In the genomic region with DNA sequence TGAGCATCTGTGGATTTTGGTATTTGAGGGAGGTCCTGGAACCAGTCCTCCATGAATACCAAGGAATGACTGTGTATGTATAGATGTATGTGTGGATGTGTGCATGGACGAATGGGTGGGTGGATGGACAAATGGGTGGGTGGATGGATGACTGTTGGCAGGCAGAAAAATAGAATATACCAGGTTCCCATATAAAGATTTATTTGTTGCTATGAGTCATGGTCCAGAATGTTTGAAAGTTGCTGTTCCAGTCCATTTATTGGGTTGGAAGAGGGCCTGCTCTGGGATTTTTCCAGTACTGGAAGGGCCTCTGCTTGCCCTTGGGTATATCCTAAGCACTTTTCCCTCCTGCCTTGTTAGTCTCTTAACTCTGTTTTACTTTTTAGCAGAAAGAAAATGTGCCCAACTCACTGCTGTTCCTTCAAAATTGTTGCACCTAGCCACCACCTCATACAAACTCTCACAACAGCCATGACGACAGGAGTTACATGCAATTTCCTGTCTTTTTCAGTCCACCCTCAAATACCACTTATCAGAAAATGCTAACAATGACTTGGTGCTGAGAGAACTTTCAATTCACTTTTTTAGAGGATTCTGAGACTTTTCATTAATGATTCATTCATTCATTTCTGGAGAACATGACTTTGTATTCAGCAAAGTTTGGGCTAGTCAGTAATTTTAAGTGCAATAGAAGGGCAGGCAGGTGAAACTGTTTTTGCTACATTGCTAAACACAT, we compare ENCODE assay signal across 13 cellular contexts.
DNase-seq lines count a peak whose midpoint lies in the region; ATAC-seq and TF ChIP-seq lines count a peak whose summit lies in the region.
"Had no signal": no experiment of that assay in that cellular context is flagged by ENCODE, and none has a peak within 500 bp of the region (broad histone marks: within the 10 kb centered on the region; RNA-seq: fewer than 3 reads in every experiment).

No MANE protein-coding gene starts in this region.

- H3K27me3 Mint-ChIP-seq in activated CD4-positive, alpha-beta T cell treated with anti-CD3 and anti-CD28 coated beads for 36 hours = no peaks in the 10 kb centered on the region
- no peaks in the 10 kb centered on the region for H3K27me3 Mint-ChIP-seq in dendritic cell treated with granulocyte-macrophage colony-stimulating factor and Interleukin-4, amounts not matched to agents 40 ng/mL and 50 ng/mL, for 4 days
- peaks cover 4% of the 10 kb centered on the region for H3K27me3 Mint-ChIP-seq in nephron progenitor cell (ENCODE audit: low read depth, poor library complexity)

- CTCF ChIA-PET in activated CD4-positive, alpha-beta T cell treated with anti-CD3 and anti-CD28 coated beads for 36 hours (lab: Charles Lee) = no interaction called here

- ATAC-seq in activated CD4-positive, alpha-beta T cell treated with anti-CD3 and anti-CD28 coated beads for 36 hours = peak; percentile 55
- peak; percentile 55 for ATAC-seq in HG03432 (IDR thresholded peaks at IDR 0.05; ENCODE audit: unreplicated experiment)
- ATAC-seq in GM21825 (IDR thresholded peaks at IDR 0.05; ENCODE audit: unreplicated experiment) = no peak

- POLR2A ChIA-PET in activated CD4-positive, alpha-beta T cell treated with anti-CD3 and anti-CD28 coated beads for 36 hours (lab: Charles Lee) = no interaction called here

- TF ChIP-seq CTCF in nephron progenitor cell (IDR thresholded peaks at IDR 0.05) = no peak

- no peaks in the 10 kb centered on the region for H3K9me3 ChIP-seq in subcutaneous abdominal adipose tissue (ENCODE audit: control insufficient read depth in 5 of 5, low read length in 5 of 5)
- H3K9me3 ChIP-seq: tibial artery had no signal

- no peak overlapping the region for H3K4me3 ChIP-seq in subcutaneous abdominal adipose tissue (ENCODE audit: low read depth in 1 of 5, low read length in 5 of 5)
- H3K4me3 ChIP-seq: tibial artery had no signal

- intact Hi-C loops in activated CD4-positive, alpha-beta T cell treated with anti-CD3 and anti-CD28 coated beads for 36 hours (cut with DNase I, micrococcal nuclease) = no loop called here
- intact Hi-C loops in dendritic cell treated with granulocyte-macrophage colony-stimulating factor and Interleukin-4, amounts not matched to agents 40 ng/mL and 50 ng/mL, for 4 days (cut with micrococcal nuclease) = loop anchor here (2.0 kb wide), 1 partner anchor 44 kb away; no protein-coding TSS in a partner anchor

- peaks cover 7% of the 10 kb centered on the region for H3K9me3 Mint-ChIP-seq in activated CD4-positive, alpha-beta T cell treated with anti-CD3 and anti-CD28 coated beads for 36 hours (ENCODE audit: low read depth)
- peaks cover 3% of the 10 kb centered on the region for H3K9me3 Mint-ChIP-seq in dendritic cell treated with granulocyte-macrophage colony-stimulating factor and Interleukin-4, amounts not matched to agents 40 ng/mL and 50 ng/mL, for 4 days
- peaks cover 20% of the 10 kb centered on the region for H3K9me3 Mint-ChIP-seq in nephron progenitor cell

- peaks cover 0 to under 1% (median 0%) of the 10 kb centered on the region in 5 donors for H3K36me3 ChIP-seq in subcutaneous abdominal adipose tissue (ENCODE audit: control insufficient read depth in 5 of 5, insufficient read depth in 5 of 5, low read length in 5 of 5)
- H3K36me3 ChIP-seq: tibial artery had no signal

- no peak overlapping the region for H3K27ac Mint-ChIP-seq in activated CD4-positive, alpha-beta T cell treated with anti-CD3 and anti-CD28 coated beads for 36 hours
- peak overlapping the region; percentile 85 for H3K27ac Mint-ChIP-seq in dendritic cell treated with granulocyte-macrophage colony-stimulating factor and Interleukin-4, amounts not matched to agents 40 ng/mL and 50 ng/mL, for 4 days
- no peak overlapping the region for H3K27ac Mint-ChIP-seq in nephron progenitor cell
- H3K27ac Mint-ChIP-seq: activated naive CD4-positive, alpha-beta T cell treated with anti-CD3 and anti-CD28 coated beads for 36 hours; endodermal cell had no signal

- H3K9ac ChIP-seq in subcutaneous abdominal adipose tissue (ENCODE audit: low read length in 5 of 5) = peak overlapping the region in 1 of 5 donors; percentile 13

- H3K4me1 ChIP-seq in subcutaneous abdominal adipose tissue (ENCODE audit: control insufficient read depth in 5 of 5, insufficient read depth in 5 of 5, low read length in 5 of 5) = peaks cover 12 to 65% (median 61%) of the 10 kb centered on the region in 5 donors

- no peaks in the 10 kb centered on the region for H3K27me3 ChIP-seq in subcutaneous abdominal adipose tissue (ENCODE audit: control insufficient read depth in 5 of 5, insufficient read depth in 4 of 5, low read length in 5 of 5)
- H3K27me3 ChIP-seq: tibial artery had no signal

- DNase-seq in activated CD4-positive, alpha-beta T cell treated with anti-CD3 and anti-CD28 coated beads for 36 hours = no peak
- DNase-seq in activated CD4-positive, alpha-beta T cell treated with anti-CD3 and anti-CD28 coated beads for 1 hour = no peak
- DNase-seq in islet precursor cell = no peak
- DNase-seq in nephron progenitor cell = no peak
- DNase-seq: activated naive CD4-positive, alpha-beta T cell treated with anti-CD3 and anti-CD28 coated beads for 36 hours; endodermal cell; NCI-H1930; stimulated activated CD4-positive, alpha-beta T cell treated with anti-CD3 and anti-CD28 coated beads, Interleukin-4, amount 100 ng/mL, for 1 hour; tibial artery had no signal

- H3K36me3 Mint-ChIP-seq in activated CD4-positive, alpha-beta T cell treated with anti-CD3 and anti-CD28 coated beads for 36 hours (ENCODE audit: low read depth) = peaks cover under 1% of the 10 kb centered on the region
- no peaks in the 10 kb centered on the region for H3K36me3 Mint-ChIP-seq in dendritic cell treated with granulocyte-macrophage colony-stimulating factor and Interleukin-4, amounts not matched to agents 40 ng/mL and 50 ng/mL, for 4 days (ENCODE audit: low read depth)
- H3K36me3 Mint-ChIP-seq in nephron progenitor cell (ENCODE audit: low read depth) = peaks cover 20% of the 10 kb centered on the region

- H3K4me3 Mint-ChIP-seq in activated CD4-positive, alpha-beta T cell treated with anti-CD3 and anti-CD28 coated beads for 36 hours = no peak overlapping the region
- H3K4me3 Mint-ChIP-seq in dendritic cell treated with granulocyte-macrophage colony-stimulating factor and Interleukin-4, amounts not matched to agents 40 ng/mL and 50 ng/mL, for 4 days = no peak overlapping the region
- H3K4me3 Mint-ChIP-seq in nephron progenitor cell = no peak overlapping the region
- H3K4me3 Mint-ChIP-seq: activated naive CD4-positive, alpha-beta T cell treated with anti-CD3 and anti-CD28 coated beads for 36 hours; endodermal cell had no signal

- peak overlapping the region; percentile 51 for H3K27ac ChIP-seq in subcutaneous abdominal adipose tissue (ENCODE audit: low read depth, low read length)

- H3K4me1 Mint-ChIP-seq in activated CD4-positive, alpha-beta T cell treated with anti-CD3 and anti-CD28 coated beads for 36 hours = peaks cover 28% of the 10 kb centered on the region
- peaks cover 76% of the 10 kb centered on the region for H3K4me1 Mint-ChIP-seq in dendritic cell treated with granulocyte-macrophage colony-stimulating factor and Interleukin-4, amounts not matched to agents 40 ng/mL and 50 ng/mL, for 4 days (ENCODE audit: low read depth)
- H3K4me1 Mint-ChIP-seq in nephron progenitor cell = peaks cover 64% of the 10 kb centered on the region
